34 cellular contexts compared by ENCODE assay signal in the genomic region with DNA sequence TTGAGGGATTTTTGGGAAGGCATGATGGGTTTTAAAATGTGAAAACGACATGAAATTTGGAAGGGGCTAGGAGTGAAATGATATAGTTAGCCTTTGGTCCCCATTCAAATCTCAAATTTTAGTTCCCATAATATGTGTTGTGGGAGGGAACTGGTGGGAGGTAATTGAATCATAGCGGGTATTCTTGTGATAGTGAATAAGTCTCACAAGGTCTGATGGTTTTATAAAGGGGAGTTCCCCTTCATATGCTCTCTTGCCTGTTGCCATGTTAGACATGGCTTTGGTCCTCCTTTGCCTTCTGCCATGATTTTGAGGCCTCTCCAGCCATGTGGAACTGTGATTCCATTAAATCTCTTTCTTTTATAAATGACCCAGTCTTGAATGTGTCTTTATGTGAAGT.
"Had no signal": no experiment of that assay in that cellular context is flagged by ENCODE, and none has a peak within 500 bp of the region (broad histone marks: within the 10 kb centered on the region; RNA-seq: fewer than 3 reads in every experiment).

No MANE protein-coding gene starts in this region.

- H3K4me3 Mint-ChIP-seq: activated CD4-positive, alpha-beta memory T cell treated with anti-CD3 and anti-CD28 coated beads, Interleukin-2, amount 10 ng/mL, durations not matched to agents 7 days and 5 days; activated CD4-positive, alpha-beta T cell treated with anti-CD3 and anti-CD28 coated beads, Interleukin-2, amount 10 ng/mL, durations not matched to agents 24 days and 14 days; activated CD8-positive, alpha-beta memory T cell treated with anti-CD3 and anti-CD28 coated beads, Interleukin-2, amount 10 ng/mL, durations not matched to agents 7 days and 5 days; brain; immature natural killer cell; memory B cell; naive thymus-derived CD4-positive, alpha-beta T cell; neural progenitor cell; stimulated activated memory B cell treated with anti-CD40 and anti-IgM and Interleukin-4, amounts not matched to agents 10 μg/mL and 1 μg/mL and 100 μg/mL, for 72 hours; T-helper 1 cell treated with Interleukin-12 subunit alpha and Interleukin-12 subunit beta and Interleukin-4 antibody, amounts not matched to agents 30 μg/mL and 1 μg/mL, for 36 hours had no signal

- H3K4me3 ChIP-seq: ascending aorta, esophagus muscularis mucosa, heart left ventricle, neural progenitor cell, psoas muscle, sigmoid colon, thoracic aorta had no signal

- H3K79me2 ChIP-seq: parathyroid adenoma had no signal

- H3K27ac Mint-ChIP-seq: activated CD4-positive, alpha-beta memory T cell treated with anti-CD3 and anti-CD28 coated beads, Interleukin-2, amount 10 ng/mL, durations not matched to agents 7 days and 5 days; activated CD4-positive, alpha-beta T cell treated with anti-CD3 and anti-CD28 coated beads, Interleukin-2, amount 10 ng/mL, durations not matched to agents 24 days and 14 days; activated CD8-positive, alpha-beta memory T cell treated with anti-CD3 and anti-CD28 coated beads, Interleukin-2, amount 10 ng/mL, durations not matched to agents 7 days and 5 days; activated naive CD4-positive, alpha-beta T cell treated with anti-CD3 and anti-CD28 coated beads, Interleukin-2, amount 50 U/mL, for 72 hours; brain; memory B cell; neural progenitor cell; stimulated activated memory B cell treated with anti-CD40 and anti-IgM and Interleukin-4, amounts not matched to agents 10 μg/mL and 1 μg/mL and 100 μg/mL, for 72 hours; T-helper 1 cell treated with Interleukin-12 subunit alpha and Interleukin-12 subunit beta and Interleukin-4 antibody, amounts not matched to agents 30 μg/mL and 1 μg/mL, for 36 hours had no signal

- H3K9me3 ChIP-seq: ascending aorta, esophagus muscularis mucosa, psoas muscle, SK-N-SH, thoracic aorta had no signal

- H3K27me3 Mint-ChIP-seq: activated CD4-positive, alpha-beta memory T cell treated with anti-CD3 and anti-CD28 coated beads, Interleukin-2, amount 10 ng/mL, durations not matched to agents 7 days and 5 days; activated CD4-positive, alpha-beta T cell treated with anti-CD3 and anti-CD28 coated beads, Interleukin-2, amount 10 ng/mL, durations not matched to agents 24 days and 14 days; activated CD8-positive, alpha-beta memory T cell treated with anti-CD3 and anti-CD28 coated beads, Interleukin-2, amount 10 ng/mL, durations not matched to agents 7 days and 5 days; brain; memory B cell; naive thymus-derived CD4-positive, alpha-beta T cell; stimulated activated memory B cell treated with anti-CD40 and anti-IgM and Interleukin-4, amounts not matched to agents 10 μg/mL and 1 μg/mL and 100 μg/mL, for 72 hours had no signal

- H3K27me3 ChIP-seq: ascending aorta, esophagus muscularis mucosa, foreskin keratinocyte, heart left ventricle, neural progenitor cell, sigmoid colon had no signal

- H2AFZ ChIP-seq: neural progenitor cell, parathyroid adenoma had no signal

- H3K36me3 Mint-ChIP-seq: neural progenitor cell had no signal

- H3K4me1 ChIP-seq: foreskin keratinocyte, neural progenitor cell, parathyroid adenoma, psoas muscle, sigmoid colon had no signal

- H3K9me2 ChIP-seq: SK-N-SH had no signal

- H3K9ac ChIP-seq: neural progenitor cell, parathyroid adenoma, SK-N-SH had no signal

- H3K27ac ChIP-seq: ascending aorta, esophagus muscularis mucosa, foreskin keratinocyte, neural progenitor cell, parathyroid adenoma, psoas muscle, sigmoid colon, thoracic aorta, WERI-Rb-1 had no signal

- ATAC-seq: activated CD4-positive, CD25-positive, alpha-beta regulatory T cell treated with anti-CD3 and anti-CD28 coated beads, Interleukin-2, amount 50 U/mL, for 24 hours; activated CD8-positive, alpha-beta memory T cell treated with anti-CD3 and anti-CD28 coated beads, Interleukin-2, amount 10 ng/mL, durations not matched to agents 7 days and 5 days; foreskin keratinocyte; left colon; naive thymus-derived CD4-positive, alpha-beta T cell; psoas muscle; stimulated activated memory B cell treated with anti-CD40 and anti-IgM and Interleukin-4, amounts not matched to agents 10 μg/mL and 1 μg/mL and 100 μg/mL, for 72 hours had no signal

- H3K4me2 ChIP-seq: neural progenitor cell, SK-N-SH had no signal

- H3K36me3 ChIP-seq: ascending aorta, esophagus muscularis mucosa, heart left ventricle, neural progenitor cell, sigmoid colon, thoracic aorta, WERI-Rb-1 had no signal

- DNase-seq: activated CD4-positive, alpha-beta memory T cell treated with anti-CD3 and anti-CD28 coated beads, Interleukin-2, amount 10 ng/mL, durations not matched to agents 7 days and 5 days; activated CD4-positive, alpha-beta T cell treated with anti-CD3 and anti-CD28 coated beads, Interleukin-2, amount 10 ng/mL, durations not matched to agents 24 days and 14 days; activated CD8-positive, alpha-beta memory T cell treated with anti-CD3 and anti-CD28 coated beads, Interleukin-2, amount 10 ng/mL, durations not matched to agents 7 days and 5 days; activated gamma-delta T cell treated with Interleukin-2 at 50 U/mL for 16 hours; cortex of kidney; foreskin keratinocyte; heart left ventricle; hypothalamus; immature natural killer cell; kidney; left colon; midbrain; naive thymus-derived CD4-positive, alpha-beta T cell; occipital lobe; psoas muscle; sigmoid colon; SK-N-SH; small intestine; stimulated activated CD4-positive, alpha-beta T cell treated with anti-CD3 and anti-CD28 coated beads, Interleukin-4, amount 100 ng/mL, for 24 hours; SW 1271; T1000; trophoblast cell; WERI-Rb-1 had no signal

- H3K4me1 Mint-ChIP-seq: activated CD4-positive, alpha-beta memory T cell treated with anti-CD3 and anti-CD28 coated beads, Interleukin-2, amount 10 ng/mL, durations not matched to agents 7 days and 5 days; activated CD8-positive, alpha-beta memory T cell treated with anti-CD3 and anti-CD28 coated beads, Interleukin-2, amount 10 ng/mL, durations not matched to agents 7 days and 5 days; brain; neural progenitor cell had no signal

- H3K9me3 Mint-ChIP-seq: immature natural killer cell had no signal
